In the genomic region with DNA sequence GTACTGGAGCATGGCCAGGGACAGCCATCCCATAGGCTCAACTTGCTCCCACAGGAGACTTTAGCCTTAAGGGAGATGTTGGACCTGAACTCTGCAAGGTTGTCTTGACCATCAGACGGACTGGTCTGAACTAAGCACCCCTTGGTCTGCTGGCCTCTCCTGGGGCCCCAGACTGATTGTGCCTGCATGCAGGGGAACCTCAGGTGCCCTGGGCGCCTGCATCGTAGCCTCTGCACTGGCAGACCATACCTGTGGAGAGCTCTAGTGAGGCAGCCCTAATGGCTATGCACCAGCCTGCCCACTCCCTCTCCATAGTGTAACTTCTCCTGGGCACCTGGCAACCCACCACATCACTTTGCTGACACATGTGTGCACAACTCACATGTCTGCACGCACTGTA, we compare ENCODE assay signal across 19 cellular contexts.
DNase-seq lines count a peak whose midpoint lies in the region; ATAC-seq and TF ChIP-seq lines count a peak whose summit lies in the region.
"Had no signal": no experiment of that assay in that cellular context is flagged by ENCODE, and none has a peak within 500 bp of the region (broad histone marks: within the 10 kb centered on the region; RNA-seq: fewer than 3 reads in every experiment).

No MANE protein-coding gene starts in this region.

- H3K9ac ChIP-seq in MM.1S (ENCODE audit: low read length): no peak overlapping the region
- H3K9ac ChIP-seq: BLaER1 had no signal

- H3K27me3 Mint-ChIP-seq in stimulated activated naive CD8-positive, alpha-beta T cell treated with anti-CD3 and anti-CD28 coated beads, Interleukin-15, amount 100 ng/mL, for 72 hours: no peaks in the 10 kb centered on the region
- H3K27me3 Mint-ChIP-seq: B cell; CD4-positive, CD25-positive, alpha-beta regulatory T cell had no signal

- no peak overlapping the region for H2AFZ ChIP-seq in MM.1S (ENCODE audit: low read length)

- no peak overlapping the region for H3K4me3 Mint-ChIP-seq in stimulated activated effector memory CD8-positive, alpha-beta T cell treated with anti-CD3 and anti-CD28 coated beads, Interleukin-12 subunit alpha, Interleukin-12 subunit beta, amount 100 ng/mL, for 72 hours
- H3K4me3 Mint-ChIP-seq in stimulated activated naive CD8-positive, alpha-beta T cell treated with anti-CD3 and anti-CD28 coated beads, Interleukin-15, amount 100 ng/mL, for 72 hours: no peak overlapping the region
- H3K4me3 Mint-ChIP-seq: B cell; CD4-positive, CD25-positive, alpha-beta regulatory T cell; CD8-positive, alpha-beta T cell; GM23338; HFFc6 had no signal

- CTCF ChIA-PET in RWPE1 (lab: Yijun Ruan, JAX): no interaction called here

- no peak overlapping the region for H3K4me2 ChIP-seq in MM.1S (ENCODE audit: low read depth, low read length)
- H3K4me2 ChIP-seq: BLaER1, GM23338 had no signal

- no peak overlapping the region for H3K27ac Mint-ChIP-seq in stimulated activated effector memory CD8-positive, alpha-beta T cell treated with anti-CD3 and anti-CD28 coated beads, Interleukin-12 subunit alpha, Interleukin-12 subunit beta, amount 100 ng/mL, for 72 hours
- no peak overlapping the region for H3K27ac Mint-ChIP-seq in stimulated activated naive CD8-positive, alpha-beta T cell treated with anti-CD3 and anti-CD28 coated beads, Interleukin-15, amount 100 ng/mL, for 72 hours
- H3K27ac Mint-ChIP-seq: B cell; CD4-positive, CD25-positive, alpha-beta regulatory T cell; CD8-positive, alpha-beta T cell; GM23338; HFFc6 had no signal

- H3K27ac ChIP-seq in RWPE1 (no peak overlapping the region), MM.1S (ENCODE audit: low read length) (no peak overlapping the region)
- H3K27ac ChIP-seq: 22Rv1, BLaER1, C4-2B had no signal

- no peaks in the 10 kb centered on the region for H3K9me2 ChIP-seq in MM.1S (replicated peaks; ENCODE audit: insufficient read depth, low read length)

- no peaks in the 10 kb centered on the region for H3K79me2 ChIP-seq in MM.1S (ENCODE audit: low read length)

- no peaks in the 10 kb centered on the region for H3F3A ChIP-seq in MM.1S (ENCODE audit: insufficient read depth, low read length)

- H3K4me1 Mint-ChIP-seq in stimulated activated effector memory CD8-positive, alpha-beta T cell treated with anti-CD3 and anti-CD28 coated beads, Interleukin-12 subunit alpha, Interleukin-12 subunit beta, amount 100 ng/mL, for 72 hours: no peaks in the 10 kb centered on the region
- no peaks in the 10 kb centered on the region for H3K4me1 Mint-ChIP-seq in stimulated activated naive CD8-positive, alpha-beta T cell treated with anti-CD3 and anti-CD28 coated beads, Interleukin-15, amount 100 ng/mL, for 72 hours
- H3K4me1 Mint-ChIP-seq: B cell; CD4-positive, CD25-positive, alpha-beta regulatory T cell; GM23338 had no signal

- peak; percentile 16 for ATAC-seq in Right ventricle myocardium inferior
- ATAC-seq in stimulated activated effector memory CD8-positive, alpha-beta T cell treated with anti-CD3 and anti-CD28 coated beads, Interleukin-12 subunit alpha, Interleukin-12 subunit beta, amount 100 ng/mL, for 72 hours: peak; percentile 36
- peak; percentile 40 for ATAC-seq in stimulated activated naive CD8-positive, alpha-beta T cell treated with anti-CD3 and anti-CD28 coated beads, Interleukin-15, amount 100 ng/mL, for 72 hours
- ATAC-seq: CD8-positive, alpha-beta T cell; GM23338 had no signal

- H4K20me1 ChIP-seq in MM.1S (ENCODE audit: insufficient read depth, low read length): no peaks in the 10 kb centered on the region
- H4K20me1 ChIP-seq: BLaER1 had no signal

- no peak for DNase-seq in Right ventricle myocardium inferior (ENCODE audit: missing footprints)
- no peak for DNase-seq in cardiac septum (ENCODE audit: low spot score)
- DNase-seq in stimulated activated effector memory CD8-positive, alpha-beta T cell treated with anti-CD3 and anti-CD28 coated beads, Interleukin-12 subunit alpha, Interleukin-12 subunit beta, amount 100 ng/mL, for 72 hours (ENCODE audit: low spot score in 2 of 2): no peak
- DNase-seq in stimulated activated naive CD8-positive, alpha-beta T cell treated with anti-CD3 and anti-CD28 coated beads, Interleukin-15, amount 100 ng/mL, for 72 hours: no peak
- no peak for DNase-seq in NCI-H1694 (lab: John Stamatoyannopoulos, UW)
- no peak for DNase-seq in RWPE1 (ENCODE audit: low spot score)
- no peak for DNase-seq in MM.1S
- DNase-seq: CD4-positive, CD25-positive, alpha-beta regulatory T cell; CD8-positive, alpha-beta T cell; DMS153; DND-41; HFFc6 had no signal

- TF ChIP-seq CTCF in RWPE1 (conservative IDR thresholded peaks at IDR 0.05; ENCODE audit: low read depth) (no peak), MM.1S (IDR thresholded peaks at IDR 0.05; ENCODE audit: low read length) (no peak)

- no peaks in the 10 kb centered on the region for H3K36me3 ChIP-seq in MM.1S (replicated peaks; ENCODE audit: insufficient read depth, low read length)
- H3K36me3 ChIP-seq: BLaER1, HAP-1 had no signal

- no peaks in the 10 kb centered on the region for H3K4me1 ChIP-seq in MM.1S (ENCODE audit: low read length)
- H3K4me1 ChIP-seq: BLaER1, Caco-2 had no signal

- peaks cover 2% of the 10 kb centered on the region for H3K9me3 Mint-ChIP-seq in stimulated activated effector memory CD8-positive, alpha-beta T cell treated with anti-CD3 and anti-CD28 coated beads, Interleukin-12 subunit alpha, Interleukin-12 subunit beta, amount 100 ng/mL, for 72 hours
- H3K9me3 Mint-ChIP-seq in stimulated activated naive CD8-positive, alpha-beta T cell treated with anti-CD3 and anti-CD28 coated beads, Interleukin-15, amount 100 ng/mL, for 72 hours: peaks cover 0 to 17% of the 10 kb centered on the region in 2 donors
- H3K9me3 Mint-ChIP-seq: CD8-positive, alpha-beta T cell had no signal

- no peak overlapping the region for H3K4me3 ChIP-seq in MM.1S (ENCODE audit: low read length)
- H3K4me3 ChIP-seq: BLaER1, GM23338, HAP-1 had no signal

- no peaks in the 10 kb centered on the region for H3K27me3 ChIP-seq in MM.1S (replicated peaks; ENCODE audit: insufficient read depth, low read length)
- H3K27me3 ChIP-seq: BLaER1 had no signal

- H3K9me3 ChIP-seq in MM.1S (replicated peaks; ENCODE audit: insufficient read depth, low read length): no peaks in the 10 kb centered on the region
- H3K9me3 ChIP-seq: BLaER1, Caco-2, HAP-1 had no signal

- POLR2A ChIA-PET in RWPE1 (lab: Yijun Ruan, JAX; ENCODE audit: low non-redundant PET): no interaction called here

- intact Hi-C loops in Right ventricle myocardium inferior (cut with DNase I) (no loop called here), cardiac septum (cut with DNase I) (no loop called here)

- H3K36me3 Mint-ChIP-seq in stimulated activated effector memory CD8-positive, alpha-beta T cell treated with anti-CD3 and anti-CD28 coated beads, Interleukin-12 subunit alpha, Interleukin-12 subunit beta, amount 100 ng/mL, for 72 hours: no peaks in the 10 kb centered on the region
- H3K36me3 Mint-ChIP-seq: CD4-positive, CD25-positive, alpha-beta regulatory T cell; CD8-positive, alpha-beta T cell had no signal
